Comparison of ENCODE assay signal across 2 cellular contexts in genomic region chr1:47121039-47121438, GRCh38. TPM values are rescaled to one million over a fixed set of nuclear protein-coding genes. Genes with fewer than 3 reads are reported as not detected.
"Had no signal": no experiment of that assay in that cellular context is flagged by ENCODE, and none has a peak within 500 bp of the region (broad histone marks: within the 10 kb centered on the region; RNA-seq: fewer than 3 reads in every experiment).

No MANE protein-coding gene starts in this region.

RNA-seq across cellular contexts. Expression of gene CYP4A22, which starts 16.2 kb away (rescaled TPM):
- total RNA-seq: G401, GM12878 had no signal
- polyA plus RNA-seq: GM12878 had no signal

RNA-seq across cellular contexts. Expression of gene CYP4Z1, which starts 54.0 kb away (rescaled TPM):
- total RNA-seq: G401, GM12878 had no signal
- polyA plus RNA-seq: GM12878 had no signal
